25 cellular contexts compared by ENCODE assay signal in genomic region chr17:78369791-78370381, GRCh38. TPM values are rescaled to one million over a fixed set of nuclear protein-coding genes. Genes with fewer than 3 reads are reported as not detected.
DNase-seq lines count a peak whose midpoint lies in the region; ATAC-seq and TF ChIP-seq lines count a peak whose summit lies in the region.
"Had no signal": no experiment of that assay in that cellular context is flagged by ENCODE, and none has a peak within 500 bp of the region (broad histone marks: within the 10 kb centered on the region; RNA-seq: fewer than 3 reads in every experiment).

No MANE protein-coding gene starts in this region.

- POLR2A ChIA-PET in RWPE1 (lab: Yijun Ruan, JAX; ENCODE audit: low non-redundant PET): no interaction called here

- no peak overlapping the region for H2AFZ ChIP-seq in MM.1S (ENCODE audit: low read length)
- H2AFZ ChIP-seq: GM23248 had no signal

- DNase-seq in mesothelial cell of epicardium (ENCODE audit: low spot score in 2 of 2, unreplicated experiment in 2 of 2): no peak
- no peak for DNase-seq in RWPE1 (ENCODE audit: low spot score)
- no peak for DNase-seq in globus pallidus (ENCODE audit: low spot score)
- no peak for DNase-seq in MM.1S
- DNase-seq: activated CD4-positive, alpha-beta T cell treated with anti-CD3 and anti-CD28 coated beads for 4 hours; activated CD8-positive, alpha-beta memory T cell treated with anti-CD3 and anti-CD28 coated beads, Interleukin-2, amount 10 ng/mL, durations not matched to agents 7 days and 5 days; activated naive CD8-positive, alpha-beta T cell treated with anti-CD3 and anti-CD28 coated beads for 36 hours; effector memory CD4-positive, alpha-beta T cell; GM23248; left colon; midbrain; MV-4-11; NCI-H748 treated with DMSO at 0.1 percent for 48 hours; OCI-M1; Right ventricle myocardium superior; T-cell had no signal

- H3F3A ChIP-seq in MM.1S (ENCODE audit: insufficient read depth, low read length): no peaks in the 10 kb centered on the region

- no peaks in the 10 kb centered on the region for H3K36me3 Mint-ChIP-seq in mesothelial cell of epicardium
- H3K36me3 Mint-ChIP-seq: activated CD8-positive, alpha-beta memory T cell treated with anti-CD3 and anti-CD28 coated beads, Interleukin-2, amount 10 ng/mL, durations not matched to agents 7 days and 5 days; activated naive CD8-positive, alpha-beta T cell treated with anti-CD3 and anti-CD28 coated beads for 36 hours; T-cell had no signal

- H3K9ac ChIP-seq in BLaER1 (no peak overlapping the region), HUES64 (ENCODE audit: low read depth, low read length) (peak overlapping the region; percentile 54), MM.1S (ENCODE audit: low read length) (no peak overlapping the region)
- H3K9ac ChIP-seq: GM23248 had no signal

- H3K36me3 ChIP-seq in BLaER1: no peaks in the 10 kb centered on the region
- H3K36me3 ChIP-seq in HUES64 (ENCODE audit: insufficient read depth, low read length): no peaks in the 10 kb centered on the region
- no peaks in the 10 kb centered on the region for H3K36me3 ChIP-seq in ectodermal cell (ENCODE audit: control insufficient read depth, insufficient read depth, low read length)
- no peaks in the 10 kb centered on the region for H3K36me3 ChIP-seq in MM.1S (replicated peaks; ENCODE audit: insufficient read depth, low read length)
- H3K36me3 ChIP-seq: gastroesophageal sphincter, prostate gland had no signal

- H3K27ac ChIP-seq in BLaER1: no peak overlapping the region
- peak overlapping the region; percentile 90 for H3K27ac ChIP-seq in HUES64 (ENCODE audit: low read depth, low read length)
- peak overlapping the region; percentile 50 for H3K27ac ChIP-seq in ectodermal cell (ENCODE audit: insufficient read depth, low read depth, low read length, poor library complexity, severe bottlenecking)
- H3K27ac ChIP-seq in RWPE1: no peak overlapping the region
- H3K27ac ChIP-seq in MM.1S (ENCODE audit: low read length): no peak overlapping the region
- H3K27ac ChIP-seq: A549, gastroesophageal sphincter, GM23248, prostate gland had no signal

- no peaks in the 10 kb centered on the region for H3K9me3 Mint-ChIP-seq in mesothelial cell of epicardium
- H3K9me3 Mint-ChIP-seq: activated naive CD8-positive, alpha-beta T cell treated with anti-CD3 and anti-CD28 coated beads for 36 hours; nephron; T-cell had no signal

- H3K27me3 ChIP-seq in BLaER1: peaks cover 6% of the 10 kb centered on the region; the same call in 1 of the 2 replicates
- no peaks in the 10 kb centered on the region for H3K27me3 ChIP-seq in HUES64 (ENCODE audit: insufficient read depth, low read length)
- H3K27me3 ChIP-seq in ectodermal cell (ENCODE audit: control insufficient read depth, insufficient read depth, low read length, poor library complexity, severe bottlenecking): no peaks in the 10 kb centered on the region
- H3K27me3 ChIP-seq in MM.1S (replicated peaks; ENCODE audit: insufficient read depth, low read length): peaks cover 86% of the 10 kb centered on the region
- H3K27me3 ChIP-seq: gastroesophageal sphincter had no signal

- peaks cover 68% of the 10 kb centered on the region for H3K4me1 ChIP-seq in BLaER1
- peaks cover 59% of the 10 kb centered on the region for H3K4me1 ChIP-seq in HUES64 (ENCODE audit: insufficient read depth, low read length)
- H3K4me1 ChIP-seq in ectodermal cell (ENCODE audit: control insufficient read depth, insufficient read depth, low read length): peaks cover 65% of the 10 kb centered on the region
- H3K4me1 ChIP-seq in MM.1S (ENCODE audit: low read length): no peaks in the 10 kb centered on the region
- H3K4me1 ChIP-seq: prostate gland had no signal

- CTCF ChIA-PET in RWPE1 (lab: Yijun Ruan, JAX): interaction anchor here (0.6 to 1.7 kb wide), 4 partner anchors 9 to 338 kb away, joined by 4 to 18 read pairs (median 7); no protein-coding TSS in a partner anchor

- peak overlapping the region; percentile 94 for H3K27ac Mint-ChIP-seq in mesothelial cell of epicardium
- H3K27ac Mint-ChIP-seq: activated CD8-positive, alpha-beta memory T cell treated with anti-CD3 and anti-CD28 coated beads, Interleukin-2, amount 10 ng/mL, durations not matched to agents 7 days and 5 days; activated naive CD8-positive, alpha-beta T cell treated with anti-CD3 and anti-CD28 coated beads for 36 hours; nephron; T-cell had no signal

- H3K27me3 Mint-ChIP-seq in mesothelial cell of epicardium (ENCODE audit: low read depth): no peaks in the 10 kb centered on the region
- H3K27me3 Mint-ChIP-seq: T-cell had no signal

- peaks cover 66% of the 10 kb centered on the region for H3K4me1 Mint-ChIP-seq in mesothelial cell of epicardium

- H4K20me1 ChIP-seq in BLaER1 (no peaks in the 10 kb centered on the region), MM.1S (ENCODE audit: insufficient read depth, low read length) (no peaks in the 10 kb centered on the region)

- H3K4me3 Mint-ChIP-seq in mesothelial cell of epicardium: peak overlapping the region; percentile 31
- H3K4me3 Mint-ChIP-seq: activated CD8-positive, alpha-beta memory T cell treated with anti-CD3 and anti-CD28 coated beads, Interleukin-2, amount 10 ng/mL, durations not matched to agents 7 days and 5 days; activated naive CD8-positive, alpha-beta T cell treated with anti-CD3 and anti-CD28 coated beads for 36 hours; nephron; T-cell had no signal

- TF ChIP-seq CTCF in mesothelial cell of epicardium (IDR thresholded peaks at IDR 0.05; ENCODE audit: unreplicated experiment): no peak
- TF ChIP-seq CTCF in RWPE1 (conservative IDR thresholded peaks at IDR 0.05; ENCODE audit: low read depth): no peak
- no peak for TF ChIP-seq CTCF in MM.1S (IDR thresholded peaks at IDR 0.05; ENCODE audit: low read length)

- H3K9me2 ChIP-seq in MM.1S (replicated peaks; ENCODE audit: insufficient read depth, low read length): no peaks in the 10 kb centered on the region

- 46% methylated on average over 13 of the region's 13 CpGs for WGBS in HUES64
- WGBS in ectodermal cell, 2 experiments: 38 to 40% methylated on average over 13 of the region's 13 CpGs

- ATAC-seq in HG02885 (IDR thresholded peaks at IDR 0.05; ENCODE audit: poor library complexity, unreplicated experiment): no peak
- ATAC-seq: activated CD8-positive, alpha-beta memory T cell treated with anti-CD3 and anti-CD28 coated beads, Interleukin-2, amount 10 ng/mL, durations not matched to agents 7 days and 5 days; esophagus mucosa; gastroesophageal sphincter; left colon; T-cell had no signal

- H3K4me2 ChIP-seq in BLaER1 (peak overlapping the region; percentile 35), MM.1S (ENCODE audit: low read depth, low read length) (no peak overlapping the region)
- H3K4me2 ChIP-seq: A549 had no signal

- H3K9me3 ChIP-seq in BLaER1: no peaks in the 10 kb centered on the region
- no peaks in the 10 kb centered on the region for H3K9me3 ChIP-seq in HUES64 (ENCODE audit: insufficient read depth, low read depth, low read length)
- H3K9me3 ChIP-seq in ectodermal cell (ENCODE audit: control insufficient read depth, low read length): no peaks in the 10 kb centered on the region
- no peaks in the 10 kb centered on the region for H3K9me3 ChIP-seq in MM.1S (replicated peaks; ENCODE audit: insufficient read depth, low read length)
- H3K9me3 ChIP-seq: A549, gastroesophageal sphincter, prostate gland had no signal

- H3K79me2 ChIP-seq in MM.1S (ENCODE audit: low read length): no peaks in the 10 kb centered on the region

- H3K4me3 ChIP-seq in BLaER1 (no peak overlapping the region), HUES64 (ENCODE audit: low read length) (no peak overlapping the region), ectodermal cell (ENCODE audit: insufficient read depth, low read depth, low read length) (no peak overlapping the region), MM.1S (ENCODE audit: low read length) (no peak overlapping the region)
- H3K4me3 ChIP-seq: A549, gastroesophageal sphincter, GM23248, prostate gland had no signal

RNA-seq across cellular contexts. Expression of gene PGS1, which starts 8.6 kb away (rescaled TPM):
- 20.3 TPM for polyA plus RNA-seq in HUES64 (2013, experiment 1 of 2)
- polyA plus RNA-seq in HUES64 (2013, experiment 2 of 2): 21.7 TPM
- polyA plus RNA-seq in ectodermal cell (2013, experiment 1 of 4): 52.4 TPM
- 50.4 TPM for polyA plus RNA-seq in ectodermal cell (2013, experiment 2 of 4)
- 33.8 TPM for polyA plus RNA-seq in ectodermal cell (2013, experiment 3 of 4)
- 36.0 TPM for polyA plus RNA-seq in ectodermal cell (2013, experiment 4 of 4)
- 62.0 to 66.5 TPM (median 62.3 TPM) in 3 replicates for total RNA-seq in mesothelial cell of epicardium

RNA-seq across cellular contexts. Expression of gene SOCS3, which starts 10.0 kb away (rescaled TPM):
- 11.4 TPM for polyA plus RNA-seq in HUES64 (2013, experiment 1 of 2)
- polyA plus RNA-seq in HUES64 (2013, experiment 2 of 2): 12.7 TPM
- polyA plus RNA-seq in ectodermal cell (2013, experiment 1 of 4): 12.9 TPM
- polyA plus RNA-seq in ectodermal cell (2013, experiment 2 of 4): 13.9 TPM
- polyA plus RNA-seq in ectodermal cell (2013, experiment 3 of 4): 9.9 TPM
- polyA plus RNA-seq in ectodermal cell (2013, experiment 4 of 4): 10.9 TPM
- 45.7 to 50.0 TPM (median 49.8 TPM) in 3 replicates for total RNA-seq in mesothelial cell of epicardium

Comparison
In these comparisons a context has a peak if more than half of its experiments do, and no peak if none do; other contexts are left out.
1. H3K27ac ChIP-seq: peak in HUES64 (single experiment) and ectodermal cell (single experiment); none in BLaER1 (single experiment), RWPE1 (single experiment) and MM.1S (single experiment).